Comparison of ENCODE assay signal across 1 cellular context in the genomic region with DNA sequence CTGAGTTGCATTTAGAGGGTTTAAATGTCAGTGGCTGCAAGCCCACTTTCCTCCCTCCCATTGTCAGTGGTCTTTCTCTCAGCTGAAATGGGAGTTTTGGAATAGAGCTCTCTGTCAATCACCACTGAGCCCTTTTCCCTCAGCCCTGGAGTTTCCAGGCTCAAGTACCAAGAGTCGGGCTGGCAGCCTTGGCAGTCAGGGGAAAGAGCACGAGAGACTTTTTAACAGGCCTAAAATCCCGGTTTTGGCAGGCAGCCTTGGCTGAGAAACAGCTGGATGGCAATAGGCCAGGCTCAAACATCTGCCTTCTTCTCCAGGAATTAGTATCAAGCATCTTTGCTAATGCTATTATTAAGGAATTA.
TF ChIP-seq lines count a peak whose summit lies in the region.

No MANE protein-coding gene starts in this region.

TF ChIP-seq in GM23338, 12 proteins besides CTCF, POLR2A, EP300 and RAD21:
- TF ChIP-seq, protein P1, sequence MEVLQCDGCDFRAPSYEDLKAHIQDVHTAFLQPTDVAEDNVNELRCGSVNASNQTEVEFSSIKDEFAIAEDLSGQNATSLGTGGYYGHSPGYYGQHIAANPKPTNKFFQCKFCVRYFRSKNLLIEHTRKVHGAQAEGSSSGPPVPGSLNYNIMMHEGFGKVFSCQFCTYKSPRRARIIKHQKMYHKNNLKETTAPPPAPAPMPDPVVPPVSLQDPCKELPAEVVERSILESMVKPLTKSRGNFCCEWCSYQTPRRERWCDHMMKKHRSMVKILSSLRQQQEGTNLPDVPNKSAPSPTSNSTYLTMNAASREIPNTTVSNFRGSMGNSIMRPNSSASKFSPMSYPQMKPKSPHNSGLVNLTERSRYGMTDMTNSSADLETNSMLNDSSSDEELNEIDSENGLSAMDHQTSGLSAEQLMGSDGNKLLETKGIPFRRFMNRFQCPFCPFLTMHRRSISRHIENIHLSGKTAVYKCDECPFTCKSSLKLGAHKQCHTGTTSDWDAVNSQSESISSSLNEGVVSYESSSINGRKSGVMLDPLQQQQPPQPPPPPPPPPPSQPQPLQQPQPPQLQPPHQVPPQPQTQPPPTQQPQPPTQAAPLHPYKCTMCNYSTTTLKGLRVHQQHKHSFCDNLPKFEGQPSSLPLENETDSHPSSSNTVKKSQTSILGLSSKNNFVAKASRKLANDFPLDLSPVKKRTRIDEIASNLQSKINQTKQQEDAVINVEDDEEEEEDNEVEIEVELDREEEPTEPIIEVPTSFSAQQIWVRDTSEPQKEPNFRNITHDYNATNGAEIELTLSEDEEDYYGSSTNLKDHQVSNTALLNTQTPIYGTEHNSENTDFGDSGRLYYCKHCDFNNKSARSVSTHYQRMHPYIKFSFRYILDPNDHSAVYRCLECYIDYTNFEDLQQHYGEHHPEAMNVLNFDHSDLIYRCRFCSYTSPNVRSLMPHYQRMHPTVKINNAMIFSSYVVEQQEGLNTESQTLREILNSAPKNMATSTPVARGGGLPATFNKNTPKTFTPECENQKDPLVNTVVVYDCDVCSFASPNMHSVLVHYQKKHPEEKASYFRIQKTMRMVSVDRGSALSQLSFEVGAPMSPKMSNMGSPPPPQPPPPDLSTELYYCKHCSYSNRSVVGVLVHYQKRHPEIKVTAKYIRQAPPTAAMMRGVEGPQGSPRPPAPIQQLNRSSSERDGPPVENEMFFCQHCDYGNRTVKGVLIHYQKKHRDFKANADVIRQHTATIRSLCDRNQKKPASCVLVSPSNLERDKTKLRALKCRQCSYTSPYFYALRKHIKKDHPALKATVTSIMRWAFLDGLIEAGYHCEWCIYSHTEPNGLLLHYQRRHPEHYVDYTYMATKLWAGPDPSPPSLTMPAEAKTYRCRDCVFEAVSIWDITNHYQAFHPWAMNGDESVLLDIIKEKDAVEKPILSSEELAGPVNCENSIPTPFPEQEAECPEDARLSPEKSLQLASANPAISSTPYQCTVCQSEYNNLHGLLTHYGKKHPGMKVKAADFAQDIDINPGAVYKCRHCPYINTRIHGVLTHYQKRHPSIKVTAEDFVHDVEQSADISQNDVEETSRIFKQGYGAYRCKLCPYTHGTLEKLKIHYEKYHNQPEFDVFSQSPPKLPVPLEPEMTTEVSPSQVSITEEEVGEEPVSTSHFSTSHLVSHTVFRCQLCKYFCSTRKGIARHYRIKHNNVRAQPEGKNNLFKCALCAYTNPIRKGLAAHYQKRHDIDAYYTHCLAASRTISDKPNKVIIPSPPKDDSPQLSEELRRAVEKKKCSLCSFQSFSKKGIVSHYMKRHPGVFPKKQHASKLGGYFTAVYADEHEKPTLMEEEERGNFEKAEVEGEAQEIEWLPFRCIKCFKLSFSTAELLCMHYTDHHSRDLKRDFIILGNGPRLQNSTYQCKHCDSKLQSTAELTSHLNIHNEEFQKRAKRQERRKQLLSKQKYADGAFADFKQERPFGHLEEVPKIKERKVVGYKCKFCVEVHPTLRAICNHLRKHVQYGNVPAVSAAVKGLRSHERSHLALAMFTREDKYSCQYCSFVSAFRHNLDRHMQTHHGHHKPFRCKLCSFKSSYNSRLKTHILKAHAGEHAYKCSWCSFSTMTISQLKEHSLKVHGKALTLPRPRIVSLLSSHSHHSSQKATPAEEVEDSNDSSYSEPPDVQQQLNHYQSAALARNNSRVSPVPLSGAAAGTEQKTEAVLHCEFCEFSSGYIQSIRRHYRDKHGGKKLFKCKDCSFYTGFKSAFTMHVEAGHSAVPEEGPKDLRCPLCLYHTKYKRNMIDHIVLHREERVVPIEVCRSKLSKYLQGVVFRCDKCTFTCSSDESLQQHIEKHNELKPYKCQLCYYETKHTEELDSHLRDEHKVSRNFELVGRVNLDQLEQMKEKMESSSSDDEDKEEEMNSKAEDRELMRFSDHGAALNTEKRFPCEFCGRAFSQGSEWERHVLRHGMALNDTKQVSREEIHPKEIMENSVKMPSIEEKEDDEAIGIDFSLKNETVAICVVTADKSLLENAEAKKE (CRISPR knock-in tag; IDR thresholded peaks at IDR 0.05), result no peak
- TF ChIP-seq NANOG (IDR thresholded peaks at IDR 0.05; ENCODE audit: borderline replicate concordance) (no peak), POLR2AphosphoS5 (IDR thresholded peaks at IDR 0.05; ENCODE audit: low read depth) (no peak)
